In the genomic region with DNA sequence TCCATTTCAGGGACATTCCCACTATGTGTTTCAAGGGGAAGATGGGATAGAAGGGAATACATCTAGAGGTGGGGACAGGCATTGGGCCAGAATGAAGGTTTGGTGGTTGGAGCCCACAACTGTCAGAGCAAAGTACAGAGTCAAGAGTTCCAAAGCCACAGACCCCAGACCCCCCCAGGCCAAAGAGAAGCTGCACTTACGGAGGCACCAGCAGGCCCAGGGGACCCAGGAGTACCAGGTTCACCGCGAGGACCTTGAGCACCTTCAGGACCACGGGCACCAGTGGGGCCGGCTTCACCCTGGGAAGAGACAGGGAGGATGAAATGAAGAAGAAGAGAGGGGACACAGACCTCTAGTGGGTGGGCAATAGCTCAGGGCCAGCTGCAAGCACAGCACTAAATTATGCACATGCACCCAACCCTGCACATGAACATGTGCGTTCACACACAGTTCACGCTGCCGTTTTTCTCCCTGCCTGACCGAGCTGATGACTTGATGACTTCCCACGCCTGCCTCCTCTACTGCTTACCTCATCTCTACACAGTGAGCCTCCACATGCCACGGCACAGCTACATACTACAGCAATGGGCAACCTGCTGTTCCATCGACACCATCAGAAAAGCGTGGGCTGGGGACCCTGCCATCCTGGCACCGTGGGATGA, we compare ENCODE assay signal across 24 cellular contexts. TPM values are rescaled to one million over a fixed set of nuclear protein-coding genes. Genes with fewer than 3 reads are reported as not detected.
A peak's percentile ranks its signal among the peaks of the same experiment; 100 is the strongest.
DNase-seq lines count a peak whose midpoint lies in the region; ATAC-seq, FAIRE-seq and TF ChIP-seq lines count a peak whose summit lies in the region.
"Had no signal": no experiment of that assay in that cellular context is flagged by ENCODE, and none has a peak within 500 bp of the region (broad histone marks: within the 10 kb centered on the region; RNA-seq: fewer than 3 reads in every experiment).

No MANE protein-coding gene starts in this region.

- H3K4me2 ChIP-seq in osteoblast (ENCODE audit: insufficient read depth, low read length), result no peak overlapping the region
- H3K4me2 ChIP-seq in GM23338, result no peak overlapping the region
- no peak overlapping the region for H3K4me2 ChIP-seq in SK-N-SH

- H3K9me3 ChIP-seq in osteoblast (ENCODE audit: low read depth, low read length) (no peaks in the 10 kb centered on the region), SK-N-SH (no peaks in the 10 kb centered on the region)
- H3K9me3 ChIP-seq: body of pancreas, heart left ventricle, mucosa of descending colon had no signal

- H3K36me3 ChIP-seq in osteoblast (ENCODE audit: insufficient read depth, low read length), result no peaks in the 10 kb centered on the region
- H3K36me3 ChIP-seq in GM23338 (ENCODE audit: insufficient read depth), result no peaks in the 10 kb centered on the region
- H3K36me3 ChIP-seq in SK-N-SH (replicated peaks in 1 of 2; ENCODE audit: control insufficient read depth in 1 of 2, insufficient read depth in 2 of 2, low read length in 1 of 2), result no peaks in the 10 kb centered on the region
- H3K36me3 ChIP-seq: heart left ventricle had no signal

- H3K27ac Mint-ChIP-seq in endothelial cell (ENCODE audit: unreplicated experiment), result peak overlapping the region; percentile 68
- no peak overlapping the region for H3K27ac Mint-ChIP-seq in GM23338
- H3K27ac Mint-ChIP-seq: activated naive CD4-positive, alpha-beta T cell treated with anti-CD3 and anti-CD28 coated beads for 36 hours; stimulated activated memory B cell treated with anti-CD40 and anti-IgM and Interleukin-4, amounts not matched to agents 10 μg/mL and 1 μg/mL and 100 μg/mL, for 72 hours; T-helper 2 cell treated with Interferon-gamma antibody and Interleukin-4, amounts not matched to agents 5 μg/mL and 100 μg/mL, for 36 hours; type B pancreatic cell had no signal

- ATAC-seq in HG02623 (IDR thresholded peaks at IDR 0.05; ENCODE audit: unreplicated experiment) (no peak), GM23338 (no peak)
- ATAC-seq: body of pancreas; esophagus mucosa; mucosa of descending colon; stimulated activated memory B cell treated with anti-CD40 and anti-IgM and Interleukin-4, amounts not matched to agents 10 μg/mL and 1 μg/mL and 100 μg/mL, for 72 hours had no signal

- H3K27me3 ChIP-seq in osteoblast (ENCODE audit: insufficient read depth, low read length) (peaks cover 16% of the 10 kb centered on the region), GM23338 (ENCODE audit: insufficient read depth) (no peaks in the 10 kb centered on the region), SK-N-SH (ENCODE audit: insufficient read depth) (no peaks in the 10 kb centered on the region; the same call in 1 of the 2 replicates)
- H3K27me3 ChIP-seq: body of pancreas, heart left ventricle had no signal

- CTCF ChIA-PET in SK-N-SH (lab: Yijun Ruan, JAX), result no interaction called here

- WGBS in SK-N-SH (ENCODE audit: low lambda C conversion rate), result 80% methylated on average over 14 of the region's 14 CpGs

- H3K27ac ChIP-seq in osteoblast (ENCODE audit: low read depth, low read length) (no peak overlapping the region), GM23338 (ENCODE audit: low read depth) (no peak overlapping the region), SK-N-SH (ENCODE audit: low read depth in 2 of 2, low read length in 1 of 2) (no peak overlapping the region)
- H3K27ac ChIP-seq: body of pancreas, C4-2B, heart left ventricle had no signal

- H3K9me3 Mint-ChIP-seq in endothelial cell (ENCODE audit: unreplicated experiment), result no peaks in the 10 kb centered on the region
- no peaks in the 10 kb centered on the region for H3K9me3 Mint-ChIP-seq in GM23338
- H3K9me3 Mint-ChIP-seq: activated naive CD4-positive, alpha-beta T cell treated with anti-CD3 and anti-CD28 coated beads for 36 hours; stimulated activated memory B cell treated with anti-CD40 and anti-IgM and Interleukin-4, amounts not matched to agents 10 μg/mL and 1 μg/mL and 100 μg/mL, for 72 hours; T-helper 2 cell treated with Interferon-gamma antibody and Interleukin-4, amounts not matched to agents 5 μg/mL and 100 μg/mL, for 36 hours; type B pancreatic cell had no signal

- H3K79me2 ChIP-seq in osteoblast (ENCODE audit: insufficient read depth, low read length) (no peaks in the 10 kb centered on the region), GM23338 (replicated peaks; ENCODE audit: insufficient read depth) (no peaks in the 10 kb centered on the region), SK-N-SH (ENCODE audit: insufficient read depth) (no peaks in the 10 kb centered on the region)

- TF ChIP-seq EP300 in SK-N-SH (IDR thresholded peaks at IDR 0.05; ENCODE audit: borderline replicate concordance in 1 of 2, low read depth in 1 of 2, low read length in 1 of 2), result no peak

- H3F3A ChIP-seq in GM23338 (replicated peaks; ENCODE audit: low read depth), result no peaks in the 10 kb centered on the region
- H3F3A ChIP-seq in SK-N-SH (replicated peaks; ENCODE audit: insufficient read depth), result no peaks in the 10 kb centered on the region

- peaks cover 13% of the 10 kb centered on the region for H3K4me1 Mint-ChIP-seq in endothelial cell (ENCODE audit: unreplicated experiment)
- peaks cover 15% of the 10 kb centered on the region for H3K4me1 Mint-ChIP-seq in GM23338

- peak; percentile 65 for FAIRE-seq in GM12892 (lab: Jason Lieb, UNC)
- FAIRE-seq: keratinocyte had no signal

- DNase-seq in AG20443 (ENCODE audit: low spot score) (peak; percentile 50), GM12892 (ENCODE audit: insufficient read length) (peak; percentile 18), endothelial cell (ENCODE audit: low spot score) (no peak), osteoblast (ENCODE audit: insufficient read length, low spot score, missing footprints) (peak; percentile 80), GM23338 (ENCODE audit: low spot score) (no peak), SIG-M5 (lab: John Stamatoyannopoulos, UW) (no peak), SK-N-SH (no peak)
- DNase-seq: activated CD4-positive, alpha-beta T cell treated with anti-CD3 and anti-CD28 coated beads for 4 hours; activated CD8-positive, alpha-beta memory T cell treated with anti-CD3 and anti-CD28 coated beads, Interleukin-2, amount 50 U/mL, for 4 hours; activated naive CD4-positive, alpha-beta T cell treated with anti-CD3 and anti-CD28 coated beads for 36 hours; heart left ventricle; Karpas-422; NCI-H345; SHP77 had no signal

- H3K9ac ChIP-seq in SK-N-SH, result no peak overlapping the region

- H3K36me3 Mint-ChIP-seq in endothelial cell (ENCODE audit: low read depth, unreplicated experiment), result no peaks in the 10 kb centered on the region
- no peaks in the 10 kb centered on the region; the same call in 2 of the 3 replicates for H3K36me3 Mint-ChIP-seq in GM23338 (ENCODE audit: low read depth)
- H3K36me3 Mint-ChIP-seq: stimulated activated memory B cell treated with anti-CD40 and anti-IgM and Interleukin-4, amounts not matched to agents 10 μg/mL and 1 μg/mL and 100 μg/mL, for 72 hours; type B pancreatic cell had no signal

- H3K4me3 ChIP-seq in osteoblast (ENCODE audit: insufficient read depth, low read length) (no peak overlapping the region), GM23338 (no peak overlapping the region), SK-N-SH (ENCODE audit: low read depth in 2 of 2, low read length in 1 of 2) (no peak overlapping the region)
- H3K4me3 ChIP-seq: body of pancreas, heart left ventricle, mucosa of descending colon had no signal

- H3K9me2 ChIP-seq in GM23338 (ENCODE audit: insufficient read depth), result no peaks in the 10 kb centered on the region
- H3K9me2 ChIP-seq in SK-N-SH, result no peaks in the 10 kb centered on the region

- H3K4me3 Mint-ChIP-seq in endothelial cell (ENCODE audit: unreplicated experiment) (no peak overlapping the region), GM23338 (no peak overlapping the region)
- H3K4me3 Mint-ChIP-seq: activated naive CD4-positive, alpha-beta T cell treated with anti-CD3 and anti-CD28 coated beads for 36 hours; stimulated activated memory B cell treated with anti-CD40 and anti-IgM and Interleukin-4, amounts not matched to agents 10 μg/mL and 1 μg/mL and 100 μg/mL, for 72 hours; T-helper 2 cell treated with Interferon-gamma antibody and Interleukin-4, amounts not matched to agents 5 μg/mL and 100 μg/mL, for 36 hours had no signal

- H3K4me1 ChIP-seq in osteoblast (ENCODE audit: insufficient read depth, low read length) (no peaks in the 10 kb centered on the region), GM23338 (ENCODE audit: insufficient read depth) (peaks cover 4% of the 10 kb centered on the region; the same call in 1 of the 2 replicates), SK-N-SH (ENCODE audit: control insufficient read depth in 1 of 2, insufficient read depth in 2 of 2, low read depth in 1 of 2, low read length in 1 of 2) (peaks cover 0 to 39% of the 10 kb centered on the region in 2 experiments; a peak in 2 of 4 replicates)
- H3K4me1 ChIP-seq: body of pancreas had no signal

- POLR2A ChIA-PET in SK-N-SH (lab: Yijun Ruan, JAX), result no interaction called here

- no peaks in the 10 kb centered on the region for H4K20me1 ChIP-seq in osteoblast (ENCODE audit: insufficient read depth, low read length)
- H4K20me1 ChIP-seq in GM23338 (replicated peaks; ENCODE audit: insufficient read depth), result no peaks in the 10 kb centered on the region; the same call in 1 of the 2 replicates
- H4K20me1 ChIP-seq in SK-N-SH (ENCODE audit: insufficient read depth), result no peaks in the 10 kb centered on the region

- no peak overlapping the region for H2AFZ ChIP-seq in osteoblast (ENCODE audit: low read length)
- H2AFZ ChIP-seq in GM23338, result no peak overlapping the region
- H2AFZ ChIP-seq in SK-N-SH (ENCODE audit: low read depth), result no peak overlapping the region

- H3K27me3 Mint-ChIP-seq in endothelial cell (ENCODE audit: unreplicated experiment) (peaks cover 30% of the 10 kb centered on the region), GM23338 (ENCODE audit: insufficient read depth, low read depth, poor library complexity) (peaks cover 40% of the 10 kb centered on the region)
- H3K27me3 Mint-ChIP-seq: type B pancreatic cell had no signal

- TF ChIP-seq CTCF in endothelial cell (IDR thresholded peaks at IDR 0.05; ENCODE audit: unreplicated experiment), result no peak
- TF ChIP-seq CTCF in osteoblast (IDR thresholded peaks at IDR 0.05; ENCODE audit: extremely low read depth, low read depth, low read length), result no peak
- TF ChIP-seq CTCF in GM23338 (conservative IDR thresholded peaks at IDR 0.05; ENCODE audit: low read depth in 2 of 2), result no peak
- no peak for TF ChIP-seq CTCF in SK-N-SH (IDR thresholded peaks at IDR 0.05)

- no peak for TF ChIP-seq RAD21 in SK-N-SH (IDR thresholded peaks at IDR 0.05; ENCODE audit: low read length)

- TF ChIP-seq POLR2A in GM12892 (IDR thresholded peaks at IDR 0.05; ENCODE audit: low read depth, low read length), result no peak

RNA-seq across cellular contexts. Expression of a gene that starts 16.7 kb away (rescaled TPM):
- 0.13 TPM for polyA plus RNA-seq in GM12892 (2012; ENCODE audit: missing spikeins)
- total RNA-seq in endothelial cell (ENCODE audit: unreplicated experiment) (1.9 TPM), osteoblast (under 0.01 TPM in 2 replicates)
- total RNA-seq in GM23338 (2014; rRNA removed; shearing (Covaris generic)), result 24.6 and 31.8 TPM in 2 replicates
- polyA plus RNA-seq in GM23338 (2016; fragmentation: Nextera tagmentation; extraction: Ambion mirVana) (5.9 and 7.0 TPM in 2 replicates), SK-N-SH (2012; rRNA removed) (0.02 TPM in 1 of 2 replicates, not detected in the other)
- not detected in 2 replicates for polyA plus RNA-seq in SK-N-SH (2012; cell fraction: cytosol; rRNA removed)
- polyA plus RNA-seq in SK-N-SH (2012; cell fraction: nucleus; rRNA removed), result 0.01 TPM in 1 of 2 replicates, not detected in the other
- total RNA-seq: activated naive CD4-positive, alpha-beta T cell treated with anti-CD3 and anti-CD28 coated beads for 36 hours; body of pancreas; dermis blood vessel endothelial cell; esophagus mucosa had no signal

RNA-seq across cellular contexts. Expression of a gene that starts 24.1 kb away (rescaled TPM):
- 118 TPM for polyA plus RNA-seq in GM12892 (2012; ENCODE audit: missing spikeins)
- total RNA-seq in endothelial cell (ENCODE audit: unreplicated experiment) (41.0 TPM), osteoblast (57.5 and 58.3 TPM in 2 replicates)
- total RNA-seq in GM23338 (2014; rRNA removed; shearing (Covaris generic)), result 53.4 and 83.7 TPM in 2 replicates
- polyA plus RNA-seq in GM23338 (2016; fragmentation: Nextera tagmentation; extraction: Ambion mirVana) (37.3 and 43.5 TPM in 2 replicates), SK-N-SH (2012; rRNA removed) (133 and 173 TPM in 2 replicates)
- polyA plus RNA-seq in SK-N-SH (2012; cell fraction: cytosol; rRNA removed), result 112 and 161 TPM in 2 replicates
- polyA plus RNA-seq in SK-N-SH (2012; cell fraction: nucleus; rRNA removed), result 101 and 122 TPM in 2 replicates

Comparison
In these comparisons a context has a peak if more than half of its experiments do, and no peak if none do; other contexts are left out.
1. DNase-seq: peak in AG20443 (single experiment), GM12892 (single experiment) and osteoblast (single experiment); none in endothelial cell (single experiment), GM23338 (single experiment), SIG-M5 (single experiment) and SK-N-SH (single experiment).